In the genomic region with DNA sequence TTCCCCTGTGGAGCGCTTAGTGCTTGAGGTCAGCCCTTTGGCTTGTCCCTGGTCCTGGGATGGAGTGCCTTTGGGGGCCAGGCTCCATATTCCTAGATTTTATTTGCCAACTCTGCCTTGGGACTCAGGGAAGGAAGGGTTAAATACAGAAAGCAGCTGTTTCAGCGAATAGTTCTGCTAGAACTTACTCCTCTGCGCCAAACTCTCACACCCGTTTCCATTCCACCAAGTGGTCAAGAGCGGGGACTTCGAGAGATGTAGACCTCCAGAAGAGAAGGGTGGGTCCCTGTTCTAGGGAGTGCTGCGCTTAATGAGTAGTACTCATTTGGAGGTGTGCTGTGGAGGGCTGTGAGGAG, we compare ENCODE assay signal across 9 cellular contexts. TPM values are rescaled to one million over a fixed set of nuclear protein-coding genes. Genes with fewer than 3 reads are reported as not detected.
DNase-seq lines count a peak whose midpoint lies in the region; ATAC-seq lines count a peak whose summit lies in the region.
"Had no signal": no experiment of that assay in that cellular context is flagged by ENCODE, and none has a peak within 500 bp of the region (broad histone marks: within the 10 kb centered on the region; RNA-seq: fewer than 3 reads in every experiment).

No MANE protein-coding gene starts in this region.

- H3K4me1 Mint-ChIP-seq in T-helper 17 cell, result peaks cover 24% of the 10 kb centered on the region

- no peak overlapping the region for H3K4me3 Mint-ChIP-seq in T-helper 17 cell

- no peaks in the 10 kb centered on the region for H3K9me3 ChIP-seq in T-helper 17 cell (ENCODE audit: control insufficient read depth, low read length, poor library complexity, severe bottlenecking)
- no peaks in the 10 kb centered on the region for H3K9me3 ChIP-seq in iPS-20b (ENCODE audit: insufficient read depth, low read depth, low read length)

- no peaks in the 10 kb centered on the region for H3K27me3 Mint-ChIP-seq in T-helper 17 cell

- peaks cover 2% of the 10 kb centered on the region for H3K36me3 Mint-ChIP-seq in T-helper 17 cell (ENCODE audit: low read depth)

- H3K4me3 ChIP-seq in iPS-20b (ENCODE audit: low read length), result peak overlapping the region; percentile 20

- peak; percentile 2 for ATAC-seq in HG02610 (IDR thresholded peaks at IDR 0.05; ENCODE audit: unreplicated experiment)
- ATAC-seq in T-helper 17 cell, result peak; percentile 0
- peak; percentile 0 for ATAC-seq in stimulated activated naive CD8-positive, alpha-beta T cell treated with anti-CD3 and anti-CD28 coated beads, Interleukin-15, Interleukin-2, amounts not matched to agents 100 U/mL and 50 U/mL, for 24 hours
- ATAC-seq in activated CD4-positive, CD25-positive, alpha-beta regulatory T cell treated with anti-CD3 and anti-CD28 coated beads, Interleukin-2, amount 50 U/mL, for 24 hours, result no peak
- no peak for ATAC-seq in HG03469 (IDR thresholded peaks at IDR 0.05; ENCODE audit: unreplicated experiment)

- no peaks in the 10 kb centered on the region for H3K27me3 ChIP-seq in iPS-20b (ENCODE audit: insufficient read depth, low read length)

- H3K36me3 ChIP-seq in iPS-20b (ENCODE audit: insufficient read depth, low read depth, low read length), result peaks cover 22% of the 10 kb centered on the region

- no peak overlapping the region for H3K9ac ChIP-seq in iPS-20b (ENCODE audit: low read depth, low read length)

- peak overlapping the region; percentile 96 for H3K27ac Mint-ChIP-seq in T-helper 17 cell

- DNase-seq in T-helper 17 cell (no peak), DMS53 (lab: John Stamatoyannopoulos, UW) (no peak), NCI-H524 treated with DMSO at 0.1 percent for 48 hours (lab: John Stamatoyannopoulos, UW) (no peak)
- no peak for DNase-seq in stimulated activated naive CD8-positive, alpha-beta T cell treated with anti-CD3 and anti-CD28 coated beads, Interleukin-15, Interleukin-2, amounts not matched to agents 100 U/mL and 50 U/mL, for 24 hours

- H3K4me1 ChIP-seq in iPS-20b (ENCODE audit: insufficient read depth, low read length), result peaks cover 9% of the 10 kb centered on the region

- no peak overlapping the region for H3K27ac ChIP-seq in iPS-20b (ENCODE audit: low read length)

RNA-seq across cellular contexts. Expression of gene TOMM40L, which starts 0.7 kb away (rescaled TPM):
- total RNA-seq in T-helper 17 cell, result 1 to 10 TPM; 5.4 to 6.9 TPM

RNA-seq across cellular contexts. Expression of gene APOA2, which starts 1.7 kb away (rescaled TPM):
- not detected for total RNA-seq in T-helper 17 cell
- total RNA-seq: T-helper 2 cell treated with Interferon-gamma antibody and Interleukin-4, amounts not matched to agents 100 ng/mL and 5 ng/mL, for 36 hours had no signal

RNA-seq across cellular contexts. Expression of gene FCER1G, which starts 10.1 kb away (rescaled TPM):
- total RNA-seq in T-helper 17 cell, result 10 to 100 TPM in 1 of 2 donors, 1 to 10 TPM in 1; 8.3 to 12.3 TPM

RNA-seq across cellular contexts. Expression of gene NR1I3, which starts 12.8 kb away (rescaled TPM):
- total RNA-seq in T-helper 17 cell, result not detected
- total RNA-seq: T-helper 2 cell treated with Interferon-gamma antibody and Interleukin-4, amounts not matched to agents 100 ng/mL and 5 ng/mL, for 36 hours had no signal

RNA-seq across cellular contexts. Expression of gene NDUFS2, which starts 23.0 kb away (rescaled TPM):
- total RNA-seq in T-helper 17 cell, result 10 to 100 TPM; 57.1 to 58.5 TPM

Comparison
In these comparisons a context has a peak if more than half of its experiments do, and no peak if none do; other contexts are left out.
1. ATAC-seq: peak in HG02610 (single experiment), T-helper 17 cell (single experiment) and stimulated activated naive CD8-positive, alpha-beta T cell treated with anti-CD3 and anti-CD28 coated beads, Interleukin-15, Interleukin-2, amounts not matched to agents 100 U/mL and 50 U/mL, for 24 hours (single experiment); none in activated CD4-positive, CD25-positive, alpha-beta regulatory T cell treated with anti-CD3 and anti-CD28 coated beads, Interleukin-2, amount 50 U/mL, for 24 hours (0 of 2) and HG03469 (single experiment).